Comparison of ENCODE assay signal across 1 cellular context in the genomic region with DNA sequence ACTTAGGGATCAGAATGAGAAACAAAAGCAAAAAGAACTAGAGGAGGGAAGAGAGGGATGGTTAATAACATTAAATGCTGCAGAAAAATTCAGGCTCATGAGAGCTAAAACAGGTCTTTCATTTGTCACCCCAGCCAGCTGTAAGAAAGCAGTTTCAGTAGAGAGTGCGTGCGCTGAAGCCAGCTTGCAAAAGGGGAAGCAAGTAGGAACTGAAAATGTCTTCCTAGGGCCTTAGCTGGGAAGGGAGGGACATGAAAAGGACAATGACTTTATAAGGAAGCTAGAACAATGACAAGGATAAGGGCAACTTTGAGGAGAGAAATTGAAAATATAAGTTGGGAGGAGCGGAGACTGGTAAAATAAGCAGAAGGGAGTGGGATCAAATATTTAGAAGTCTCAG.
TF ChIP-seq lines count a peak whose summit lies in the region.

No MANE protein-coding gene starts in this region.

TF ChIP-seq in WTC11, 78 proteins besides CTCF, POLR2A, EP300 and RAD21 (continued from another document):
- TF ChIP-seq, protein P1, sequence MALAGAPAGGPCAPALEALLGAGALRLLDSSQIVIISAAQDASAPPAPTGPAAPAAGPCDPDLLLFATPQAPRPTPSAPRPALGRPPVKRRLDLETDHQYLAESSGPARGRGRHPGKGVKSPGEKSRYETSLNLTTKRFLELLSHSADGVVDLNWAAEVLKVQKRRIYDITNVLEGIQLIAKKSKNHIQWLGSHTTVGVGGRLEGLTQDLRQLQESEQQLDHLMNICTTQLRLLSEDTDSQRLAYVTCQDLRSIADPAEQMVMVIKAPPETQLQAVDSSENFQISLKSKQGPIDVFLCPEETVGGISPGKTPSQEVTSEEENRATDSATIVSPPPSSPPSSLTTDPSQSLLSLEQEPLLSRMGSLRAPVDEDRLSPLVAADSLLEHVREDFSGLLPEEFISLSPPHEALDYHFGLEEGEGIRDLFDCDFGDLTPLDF (CRISPR knock-in tag; IDR thresholded peaks at IDR 0.05) = no peak
- TF ChIP-seq CREM (CRISPR knock-in tag; IDR thresholded peaks at IDR 0.05) (no peak), SMAD3 (CRISPR knock-in tag; IDR thresholded peaks at IDR 0.05; ENCODE audit: borderline replicate concordance) (no peak), USF2 (CRISPR knock-in tag; IDR thresholded peaks at IDR 0.05) (no peak), ETV6 (CRISPR knock-in tag; IDR thresholded peaks at IDR 0.05) (no peak), JUN (CRISPR knock-in tag; IDR thresholded peaks at IDR 0.05) (no peak), AR (CRISPR knock-in tag; IDR thresholded peaks at IDR 0.05) (no peak), NFYB (CRISPR knock-in tag; conservative IDR thresholded peaks at IDR 0.05; ENCODE audit: low read depth) (no peak), ZNF121 (CRISPR knock-in tag; IDR thresholded peaks at IDR 0.05) (no peak), JAZF1 (CRISPR knock-in tag; IDR thresholded peaks at IDR 0.05) (no peak), TP53 (CRISPR knock-in tag; IDR thresholded peaks at IDR 0.05) (no peak)
- TF ChIP-seq, protein P2, sequence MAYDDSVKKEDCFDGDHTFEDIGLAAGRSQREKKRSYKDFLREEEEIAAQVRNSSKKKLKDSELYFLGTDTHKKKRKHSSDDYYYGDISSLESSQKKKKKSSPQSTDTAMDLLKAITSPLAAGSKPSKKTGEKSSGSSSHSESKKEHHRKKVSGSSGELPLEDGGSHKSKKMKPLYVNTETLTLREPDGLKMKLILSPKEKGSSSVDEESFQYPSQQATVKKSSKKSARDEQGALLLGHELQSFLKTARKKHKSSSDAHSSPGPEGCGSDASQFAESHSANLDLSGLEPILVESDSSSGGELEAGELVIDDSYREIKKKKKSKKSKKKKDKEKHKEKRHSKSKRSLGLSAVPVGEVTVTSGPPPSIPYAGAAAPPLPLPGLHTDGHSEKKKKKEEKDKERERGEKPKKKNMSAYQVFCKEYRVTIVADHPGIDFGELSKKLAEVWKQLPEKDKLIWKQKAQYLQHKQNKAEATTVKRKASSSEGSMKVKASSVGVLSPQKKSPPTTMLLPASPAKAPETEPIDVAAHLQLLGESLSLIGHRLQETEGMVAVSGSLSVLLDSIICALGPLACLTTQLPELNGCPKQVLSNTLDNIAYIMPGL (CRISPR knock-in tag; IDR thresholded peaks at IDR 0.05) = no peak
- TF ChIP-seq, protein P3, sequence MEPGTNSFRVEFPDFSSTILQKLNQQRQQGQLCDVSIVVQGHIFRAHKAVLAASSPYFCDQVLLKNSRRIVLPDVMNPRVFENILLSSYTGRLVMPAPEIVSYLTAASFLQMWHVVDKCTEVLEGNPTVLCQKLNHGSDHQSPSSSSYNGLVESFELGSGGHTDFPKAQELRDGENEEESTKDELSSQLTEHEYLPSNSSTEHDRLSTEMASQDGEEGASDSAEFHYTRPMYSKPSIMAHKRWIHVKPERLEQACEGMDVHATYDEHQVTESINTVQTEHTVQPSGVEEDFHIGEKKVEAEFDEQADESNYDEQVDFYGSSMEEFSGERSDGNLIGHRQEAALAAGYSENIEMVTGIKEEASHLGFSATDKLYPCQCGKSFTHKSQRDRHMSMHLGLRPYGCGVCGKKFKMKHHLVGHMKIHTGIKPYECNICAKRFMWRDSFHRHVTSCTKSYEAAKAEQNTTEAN (CRISPR knock-in tag; IDR thresholded peaks at IDR 0.05) = no peak
- TF ChIP-seq, protein P4, sequence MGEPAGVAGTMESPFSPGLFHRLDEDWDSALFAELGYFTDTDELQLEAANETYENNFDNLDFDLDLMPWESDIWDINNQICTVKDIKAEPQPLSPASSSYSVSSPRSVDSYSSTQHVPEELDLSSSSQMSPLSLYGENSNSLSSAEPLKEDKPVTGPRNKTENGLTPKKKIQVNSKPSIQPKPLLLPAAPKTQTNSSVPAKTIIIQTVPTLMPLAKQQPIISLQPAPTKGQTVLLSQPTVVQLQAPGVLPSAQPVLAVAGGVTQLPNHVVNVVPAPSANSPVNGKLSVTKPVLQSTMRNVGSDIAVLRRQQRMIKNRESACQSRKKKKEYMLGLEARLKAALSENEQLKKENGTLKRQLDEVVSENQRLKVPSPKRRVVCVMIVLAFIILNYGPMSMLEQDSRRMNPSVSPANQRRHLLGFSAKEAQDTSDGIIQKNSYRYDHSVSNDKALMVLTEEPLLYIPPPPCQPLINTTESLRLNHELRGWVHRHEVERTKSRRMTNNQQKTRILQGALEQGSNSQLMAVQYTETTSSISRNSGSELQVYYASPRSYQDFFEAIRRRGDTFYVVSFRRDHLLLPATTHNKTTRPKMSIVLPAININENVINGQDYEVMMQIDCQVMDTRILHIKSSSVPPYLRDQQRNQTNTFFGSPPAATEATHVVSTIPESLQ (CRISPR knock-in tag; IDR thresholded peaks at IDR 0.05) = no peak
TF ChIP-seq in WTC11: peak in this region for 0.
